Comparison of ENCODE assay signal across 1 cellular context in the genomic region with DNA sequence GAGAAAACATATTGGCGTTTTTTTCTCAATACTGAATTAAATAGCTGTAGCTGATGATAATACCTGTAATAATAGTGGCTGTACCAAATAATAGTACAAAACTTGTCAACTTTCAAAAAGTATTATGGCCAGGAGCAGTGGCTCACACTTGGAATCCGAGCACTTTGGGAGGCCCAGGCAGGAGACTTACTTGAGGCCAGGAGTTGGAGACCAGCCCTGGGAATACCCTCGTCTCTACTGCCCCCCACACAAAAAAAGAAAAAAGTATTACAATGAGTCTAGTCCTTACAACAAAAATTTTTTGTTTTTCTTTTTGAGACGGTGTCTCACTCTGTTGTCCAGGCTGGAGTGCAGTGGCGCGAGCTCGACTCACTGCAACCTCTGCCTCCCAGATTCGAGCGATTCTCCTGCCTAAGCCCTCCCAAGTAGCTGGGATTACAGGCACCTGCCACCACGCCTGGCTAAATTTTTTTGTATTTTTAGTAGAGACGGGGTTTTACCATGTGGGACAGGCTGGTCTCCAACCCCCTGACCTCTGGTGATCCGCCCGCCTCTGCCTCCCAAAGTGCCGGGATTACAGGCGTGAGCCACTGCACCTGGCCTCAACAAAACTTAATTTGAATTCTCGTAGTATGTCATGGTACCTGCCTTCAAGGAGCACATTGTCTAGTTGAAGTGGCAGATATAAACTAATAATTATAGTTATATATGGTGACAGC.
TF ChIP-seq lines count a peak whose summit lies in the region.

No MANE protein-coding gene starts in this region.

TF ChIP-seq in HepG2, 621 proteins besides CTCF, POLR2A, EP300 and RAD21:
- TF ChIP-seq, protein P1, sequence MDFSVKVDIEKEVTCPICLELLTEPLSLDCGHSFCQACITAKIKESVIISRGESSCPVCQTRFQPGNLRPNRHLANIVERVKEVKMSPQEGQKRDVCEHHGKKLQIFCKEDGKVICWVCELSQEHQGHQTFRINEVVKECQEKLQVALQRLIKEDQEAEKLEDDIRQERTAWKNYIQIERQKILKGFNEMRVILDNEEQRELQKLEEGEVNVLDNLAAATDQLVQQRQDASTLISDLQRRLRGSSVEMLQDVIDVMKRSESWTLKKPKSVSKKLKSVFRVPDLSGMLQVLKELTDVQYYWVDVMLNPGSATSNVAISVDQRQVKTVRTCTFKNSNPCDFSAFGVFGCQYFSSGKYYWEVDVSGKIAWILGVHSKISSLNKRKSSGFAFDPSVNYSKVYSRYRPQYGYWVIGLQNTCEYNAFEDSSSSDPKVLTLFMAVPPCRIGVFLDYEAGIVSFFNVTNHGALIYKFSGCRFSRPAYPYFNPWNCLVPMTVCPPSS (IDR thresholded peaks at IDR 0.05) = no peak
- TF ChIP-seq, protein P2, sequence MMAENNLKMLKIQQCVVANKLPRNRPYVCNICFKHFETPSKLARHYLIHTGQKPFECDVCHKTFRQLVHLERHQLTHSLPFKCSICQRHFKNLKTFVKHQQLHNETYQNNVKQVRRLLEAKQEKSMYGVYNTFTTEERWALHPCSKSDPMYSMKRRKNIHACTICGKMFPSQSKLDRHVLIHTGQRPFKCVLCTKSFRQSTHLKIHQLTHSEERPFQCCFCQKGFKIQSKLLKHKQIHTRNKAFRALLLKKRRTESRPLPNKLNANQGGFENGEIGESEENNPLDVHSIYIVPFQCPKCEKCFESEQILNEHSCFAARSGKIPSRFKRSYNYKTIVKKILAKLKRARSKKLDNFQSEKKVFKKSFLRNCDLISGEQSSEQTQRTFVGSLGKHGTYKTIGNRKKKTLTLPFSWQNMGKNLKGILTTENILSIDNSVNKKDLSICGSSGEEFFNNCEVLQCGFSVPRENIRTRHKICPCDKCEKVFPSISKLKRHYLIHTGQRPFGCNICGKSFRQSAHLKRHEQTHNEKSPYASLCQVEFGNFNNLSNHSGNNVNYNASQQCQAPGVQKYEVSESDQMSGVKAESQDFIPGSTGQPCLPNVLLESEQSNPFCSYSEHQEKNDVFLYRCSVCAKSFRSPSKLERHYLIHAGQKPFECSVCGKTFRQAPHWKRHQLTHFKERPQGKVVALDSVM (CRISPR knock-in tag; IDR thresholded peaks at IDR 0.05) = peak; percentile 94
- TF ChIP-seq ZBTB38 (CRISPR knock-in tag; IDR thresholded peaks at IDR 0.05) (peak; percentile 71; the same call in 1 of the 2 replicates), ZNF121 (CRISPR knock-in tag; IDR thresholded peaks at IDR 0.05) (peak; percentile 83)
- TF ChIP-seq, protein P3, sequence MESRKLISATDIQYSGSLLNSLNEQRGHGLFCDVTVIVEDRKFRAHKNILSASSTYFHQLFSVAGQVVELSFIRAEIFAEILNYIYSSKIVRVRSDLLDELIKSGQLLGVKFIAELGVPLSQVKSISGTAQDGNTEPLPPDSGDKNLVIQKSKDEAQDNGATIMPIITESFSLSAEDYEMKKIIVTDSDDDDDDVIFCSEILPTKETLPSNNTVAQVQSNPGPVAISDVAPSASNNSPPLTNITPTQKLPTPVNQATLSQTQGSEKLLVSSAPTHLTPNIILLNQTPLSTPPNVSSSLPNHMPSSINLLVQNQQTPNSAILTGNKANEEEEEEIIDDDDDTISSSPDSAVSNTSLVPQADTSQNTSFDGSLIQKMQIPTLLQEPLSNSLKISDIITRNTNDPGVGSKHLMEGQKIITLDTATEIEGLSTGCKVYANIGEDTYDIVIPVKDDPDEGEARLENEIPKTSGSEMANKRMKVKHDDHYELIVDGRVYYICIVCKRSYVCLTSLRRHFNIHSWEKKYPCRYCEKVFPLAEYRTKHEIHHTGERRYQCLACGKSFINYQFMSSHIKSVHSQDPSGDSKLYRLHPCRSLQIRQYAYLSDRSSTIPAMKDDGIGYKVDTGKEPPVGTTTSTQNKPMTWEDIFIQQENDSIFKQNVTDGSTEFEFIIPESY (CRISPR knock-in tag; IDR thresholded peaks at IDR 0.05) = peak; percentile 59; the same call in 1 of the 2 replicates
